Comparison of ENCODE assay signal across 23 cellular contexts in genomic region chr12:16094437-16094836, GRCh38.
"Had no signal": no experiment of that assay in that cellular context is flagged by ENCODE, and none has a peak within 500 bp of the region (broad histone marks: within the 10 kb centered on the region; RNA-seq: fewer than 3 reads in every experiment).

No MANE protein-coding gene starts in this region.

- ATAC-seq: activated naive CD4-positive, alpha-beta T cell treated with anti-CD3 and anti-CD28 coated beads, Interleukin-2, amount 50 U/mL, for 72 hours; esophagus mucosa; gastrocnemius medialis; left lobe of liver; natural killer cell; pancreas; right lobe of liver; stimulated activated effector memory CD8-positive, alpha-beta T cell treated with anti-CD3 and anti-CD28 coated beads, Interleukin-12 subunit alpha, Interleukin-12 subunit beta, amount 100 ng/mL, for 72 hours; upper lobe of right lung had no signal

- DNase-seq: activated B cell treated with CpG ODN at 0.5 μM for 24 hours; activated CD4-positive, alpha-beta memory T cell treated with anti-CD3 and anti-CD28 coated beads for 36 hours; activated CD4-positive, alpha-beta T cell treated with anti-CD3 and anti-CD28 coated beads for 4 hours; activated gamma-delta T cell treated with Interleukin-2 at 50 U/mL for 16 hours; activated T-cell treated with anti-CD3 and anti-CD28 coated beads for 4 hours; effector CD8-positive, alpha-beta T cell; gastrocnemius medialis; head of caudate nucleus; kidney; natural killer cell; pancreas; right lobe of liver; small intestine; stimulated activated CD4-positive, alpha-beta T cell treated with anti-CD3 and anti-CD28 coated beads, Interleukin-4, amount 100 ng/mL, for 24 hours; upper lobe of right lung had no signal

- H3K4me3 ChIP-seq: cardiac muscle cell, gastrocnemius medialis, lung, pancreas, right lobe of liver, thoracic aorta, upper lobe of right lung had no signal

- H3K36me3 ChIP-seq: cardiac muscle cell, gastrocnemius medialis, neutrophil, pancreas, right lobe of liver, thoracic aorta, upper lobe of right lung had no signal

- H3K9me3 ChIP-seq: gastrocnemius medialis, neutrophil, pancreas, right lobe of liver, thoracic aorta, upper lobe of right lung had no signal

- H3K27me3 ChIP-seq: cardiac muscle cell, gastrocnemius medialis, neutrophil, pancreas, right lobe of liver, upper lobe of right lung had no signal

- H3K4me1 ChIP-seq: pancreas, right lobe of liver had no signal
